Comparison of ENCODE assay signal across 14 cellular contexts in genomic region chr11:73034330-73034729, GRCh38.
DNase-seq lines count a peak whose midpoint lies in the region; ATAC-seq and TF ChIP-seq lines count a peak whose summit lies in the region.
"Had no signal": no experiment of that assay in that cellular context is flagged by ENCODE, and none has a peak within 500 bp of the region (broad histone marks: within the 10 kb centered on the region; RNA-seq: fewer than 3 reads in every experiment).

No MANE protein-coding gene starts in this region.

- no peak overlapping the region for H3K9ac ChIP-seq in neural progenitor cell

- peaks cover 19% of the 10 kb centered on the region for H3K9me3 ChIP-seq in KOPT-K1 (ENCODE audit: insufficient read depth, low read length, poor library complexity, severe bottlenecking)
- H3K9me3 ChIP-seq in neural progenitor cell (ENCODE audit: low read depth), result no peaks in the 10 kb centered on the region
- H3K9me3 ChIP-seq: A549, lower lobe of right lung had no signal

- H3K27me3 Mint-ChIP-seq in activated CD4-positive, alpha-beta T cell treated with anti-CD3 and anti-CD28 coated beads, Interleukin-2, amount 10 ng/mL, durations not matched to agents 7 days and 5 days, result no peaks in the 10 kb centered on the region
- H3K27me3 Mint-ChIP-seq in neural progenitor cell (ENCODE audit: insufficient read depth, low read depth), result peaks cover 2% of the 10 kb centered on the region

- H3K27ac ChIP-seq in KOPT-K1 (ENCODE audit: low read depth, low read length, poor library complexity, severe bottlenecking) (peak overlapping the region; percentile 67), neural progenitor cell (peak overlapping the region; percentile 17)
- H3K27ac ChIP-seq: A549, brain microvascular endothelial cell, lower lobe of right lung had no signal

- peaks cover 7% of the 10 kb centered on the region for H3K79me2 ChIP-seq in neural progenitor cell (ENCODE audit: low read depth)

- H3F3A ChIP-seq in neural progenitor cell (ENCODE audit: low read depth), result no peaks in the 10 kb centered on the region

- no peak overlapping the region for H2AFZ ChIP-seq in neural progenitor cell (replicated peaks)
- H2AFZ ChIP-seq: GM23338 had no signal

- H3K4me3 Mint-ChIP-seq in activated CD4-positive, alpha-beta T cell treated with anti-CD3 and anti-CD28 coated beads, Interleukin-2, amount 10 ng/mL, durations not matched to agents 7 days and 5 days, result peak overlapping the region; percentile 57
- no peak overlapping the region for H3K4me3 Mint-ChIP-seq in neural progenitor cell
- H3K4me3 Mint-ChIP-seq: GM23338 had no signal

- no peaks in the 10 kb centered on the region for H3K27me3 ChIP-seq in neural progenitor cell
- H3K27me3 ChIP-seq: brain microvascular endothelial cell had no signal

- H3K27ac Mint-ChIP-seq in activated CD4-positive, alpha-beta T cell treated with anti-CD3 and anti-CD28 coated beads, Interleukin-2, amount 10 ng/mL, durations not matched to agents 7 days and 5 days, result peak overlapping the region; percentile 88
- peak overlapping the region; percentile 74 to 96 for H3K27ac Mint-ChIP-seq in activated naive CD4-positive, alpha-beta T cell treated with anti-CD3 and anti-CD28 coated beads, Interleukin-2, amount 50 U/mL, for 72 hours
- H3K27ac Mint-ChIP-seq in neural progenitor cell, result no peak overlapping the region
- H3K27ac Mint-ChIP-seq: GM23338 had no signal

- DNase-seq in activated CD4-positive, alpha-beta T cell treated with anti-CD3 and anti-CD28 coated beads, Interleukin-2, amount 10 ng/mL, durations not matched to agents 7 days and 5 days, result peak; percentile 15
- no peak for DNase-seq in activated CD4-positive, alpha-beta T cell treated with anti-CD3 and anti-CD28 coated beads for 48 hours
- DNase-seq in activated naive CD4-positive, alpha-beta T cell treated with anti-CD3 and anti-CD28 coated beads, Interleukin-2, amount 50 U/mL, for 72 hours (ENCODE audit: low spot score in 2 of 2), result peak in 1 of 2 donors; percentile 6
- DNase-seq in neural progenitor cell (ENCODE audit: low spot score) (no peak), NCI-H345 (lab: John Stamatoyannopoulos, UW) (no peak)
- DNase-seq: brain microvascular endothelial cell, dermis blood vessel endothelial cell, lower lobe of right lung, NCI-H1417 treated with DMSO at 0.1 percent for 48 hours had no signal

- H3K4me2 ChIP-seq in neural progenitor cell, result no peak overlapping the region
- H3K4me2 ChIP-seq: A549, GM23338 had no signal

- peaks cover 10% of the 10 kb centered on the region for H3K9me3 Mint-ChIP-seq in activated CD4-positive, alpha-beta T cell treated with anti-CD3 and anti-CD28 coated beads, Interleukin-2, amount 10 ng/mL, durations not matched to agents 7 days and 5 days
- peaks cover 0 to 8% of the 10 kb centered on the region in 2 donors for H3K9me3 Mint-ChIP-seq in activated naive CD4-positive, alpha-beta T cell treated with anti-CD3 and anti-CD28 coated beads, Interleukin-2, amount 50 U/mL, for 72 hours
- H3K9me3 Mint-ChIP-seq in neural progenitor cell, result peaks cover 7% of the 10 kb centered on the region
- H3K9me3 Mint-ChIP-seq: GM23338 had no signal

- no peaks in the 10 kb centered on the region for H4K20me1 ChIP-seq in neural progenitor cell (ENCODE audit: low read depth)

- H3K4me1 Mint-ChIP-seq in activated CD4-positive, alpha-beta T cell treated with anti-CD3 and anti-CD28 coated beads, Interleukin-2, amount 10 ng/mL, durations not matched to agents 7 days and 5 days, result peaks cover 32% of the 10 kb centered on the region
- no peaks in the 10 kb centered on the region for H3K4me1 Mint-ChIP-seq in neural progenitor cell

- peaks cover 6% of the 10 kb centered on the region for H3K4me1 ChIP-seq in neural progenitor cell
- H3K4me1 ChIP-seq: A549 had no signal

- POLR2A ChIA-PET in activated CD4-positive, alpha-beta T cell treated with anti-CD3 and anti-CD28 coated beads, Interleukin-2, amount 10 ng/mL, durations not matched to agents 7 days and 5 days (lab: Charles Lee), result no interaction called here

- peak; percentile 87 to 96 for ATAC-seq in activated naive CD4-positive, alpha-beta T cell treated with anti-CD3 and anti-CD28 coated beads, Interleukin-2, amount 50 U/mL, for 72 hours
- no peak for ATAC-seq in HG02678 (IDR thresholded peaks at IDR 0.05; ENCODE audit: unreplicated experiment)
- no peak for ATAC-seq in HG02981 (IDR thresholded peaks at IDR 0.05; ENCODE audit: unreplicated experiment)
- ATAC-seq: A549, GM23338 had no signal

- peaks cover 38% of the 10 kb centered on the region for H3K36me3 Mint-ChIP-seq in activated CD4-positive, alpha-beta T cell treated with anti-CD3 and anti-CD28 coated beads, Interleukin-2, amount 10 ng/mL, durations not matched to agents 7 days and 5 days (ENCODE audit: low read depth)
- peaks cover 0 to 4% of the 10 kb centered on the region in 2 donors for H3K36me3 Mint-ChIP-seq in activated naive CD4-positive, alpha-beta T cell treated with anti-CD3 and anti-CD28 coated beads, Interleukin-2, amount 50 U/mL, for 72 hours
- peaks cover 17% of the 10 kb centered on the region for H3K36me3 Mint-ChIP-seq in neural progenitor cell

- CTCF ChIA-PET in activated CD4-positive, alpha-beta T cell treated with anti-CD3 and anti-CD28 coated beads, Interleukin-2, amount 10 ng/mL, durations not matched to agents 7 days and 5 days (lab: Charles Lee), result no interaction called here

- TF ChIP-seq CTCF in neural progenitor cell (IDR thresholded peaks at IDR 0.05), result no peak

- H3K36me3 ChIP-seq in KOPT-K1 (ENCODE audit: insufficient read depth, low read length) (peaks cover 29% of the 10 kb centered on the region), neural progenitor cell (no peaks in the 10 kb centered on the region)
- H3K36me3 ChIP-seq: brain microvascular endothelial cell, lower lobe of right lung had no signal

- no peak overlapping the region for H3K4me3 ChIP-seq in neural progenitor cell
- H3K4me3 ChIP-seq: A549, GM23338, lower lobe of right lung had no signal

Comparison
In these comparisons a context has a peak if more than half of its experiments do, and no peak if none do; other contexts are left out.
1. ATAC-seq: peak in activated naive CD4-positive, alpha-beta T cell treated with anti-CD3 and anti-CD28 coated beads, Interleukin-2, amount 50 U/mL, for 72 hours (2 of 2); none in HG02678 (single experiment) and HG02981 (single experiment).